In genomic region chr5:10489810-10490426, GRCh38 we compare ENCODE assay signal across 9 cellular contexts. TPM values are rescaled to one million over a fixed set of nuclear protein-coding genes. Genes with fewer than 3 reads are reported as not detected.
DNase-seq lines count a peak whose midpoint lies in the region; ATAC-seq lines count a peak whose summit lies in the region.
"Had no signal": no experiment of that assay in that cellular context is flagged by ENCODE, and none has a peak within 500 bp of the region (broad histone marks: within the 10 kb centered on the region; RNA-seq: fewer than 3 reads in every experiment).

No MANE protein-coding gene starts in this region.

- H3K9me3 ChIP-seq in T-helper 17 cell (ENCODE audit: control insufficient read depth, low read length, poor library complexity, severe bottlenecking), result no peaks in the 10 kb centered on the region

- peak overlapping the region; percentile 91 for H3K27ac Mint-ChIP-seq in T-helper 17 cell

- no peaks in the 10 kb centered on the region for H3K27me3 Mint-ChIP-seq in T-helper 17 cell

- peak overlapping the region; percentile 60 for H3K4me3 Mint-ChIP-seq in T-helper 17 cell

- H3K4me1 Mint-ChIP-seq in T-helper 17 cell, result peaks cover 13% of the 10 kb centered on the region

- peak; percentile 1 for DNase-seq in stimulated activated CD8-positive, alpha-beta memory T cell treated with anti-CD3 and anti-CD28 coated beads, Interleukin-12 subunit alpha, Interleukin-12 subunit beta, amount 100 ng/mL, for 1 hour (ENCODE audit: low read depth)
- DNase-seq in stimulated activated CD8-positive, alpha-beta memory T cell treated with anti-CD3 and anti-CD28 coated beads, Interleukin-4, amount 100 ng/mL, for 48 hours, result no peak
- no peak for DNase-seq in T-helper 17 cell
- DNase-seq in putamen (ENCODE audit: low spot score), result peak; percentile 33
- DNase-seq in retina, result no peak
- no peak for DNase-seq in mesenteric fat pad (ENCODE audit: low spot score)
- DNase-seq in NCI-H774 (lab: John Stamatoyannopoulos, UW), result no peak
- DNase-seq: upper lobe of left lung had no signal

- ATAC-seq in HG03097 (IDR thresholded peaks at IDR 0.05; ENCODE audit: low FRiP score, unreplicated experiment) (peak; percentile 88), T-helper 17 cell (peak; percentile 73)

- no peaks in the 10 kb centered on the region for H3K36me3 Mint-ChIP-seq in T-helper 17 cell (ENCODE audit: low read depth)

RNA-seq across cellular contexts. Expression of gene ROPN1L, which starts 48.2 kb away (rescaled TPM):
- total RNA-seq in T-helper 17 cell (1 to 10 TPM; 4.7 to 5.3 TPM), mesenteric fat pad (0.93 TPM)

Comparison
In these comparisons a context has a peak if more than half of its experiments do, and no peak if none do; other contexts are left out.
1. DNase-seq: peak in stimulated activated CD8-positive, alpha-beta memory T cell treated with anti-CD3 and anti-CD28 coated beads, Interleukin-12 subunit alpha, Interleukin-12 subunit beta, amount 100 ng/mL, for 1 hour (single experiment) and putamen (single experiment); none in stimulated activated CD8-positive, alpha-beta memory T cell treated with anti-CD3 and anti-CD28 coated beads, Interleukin-4, amount 100 ng/mL, for 48 hours (single experiment), T-helper 17 cell (0 of 3), retina (single experiment), mesenteric fat pad (single experiment) and NCI-H774 (single experiment).